ENCODE assay signal across 1 cellular context in the genomic region with DNA sequence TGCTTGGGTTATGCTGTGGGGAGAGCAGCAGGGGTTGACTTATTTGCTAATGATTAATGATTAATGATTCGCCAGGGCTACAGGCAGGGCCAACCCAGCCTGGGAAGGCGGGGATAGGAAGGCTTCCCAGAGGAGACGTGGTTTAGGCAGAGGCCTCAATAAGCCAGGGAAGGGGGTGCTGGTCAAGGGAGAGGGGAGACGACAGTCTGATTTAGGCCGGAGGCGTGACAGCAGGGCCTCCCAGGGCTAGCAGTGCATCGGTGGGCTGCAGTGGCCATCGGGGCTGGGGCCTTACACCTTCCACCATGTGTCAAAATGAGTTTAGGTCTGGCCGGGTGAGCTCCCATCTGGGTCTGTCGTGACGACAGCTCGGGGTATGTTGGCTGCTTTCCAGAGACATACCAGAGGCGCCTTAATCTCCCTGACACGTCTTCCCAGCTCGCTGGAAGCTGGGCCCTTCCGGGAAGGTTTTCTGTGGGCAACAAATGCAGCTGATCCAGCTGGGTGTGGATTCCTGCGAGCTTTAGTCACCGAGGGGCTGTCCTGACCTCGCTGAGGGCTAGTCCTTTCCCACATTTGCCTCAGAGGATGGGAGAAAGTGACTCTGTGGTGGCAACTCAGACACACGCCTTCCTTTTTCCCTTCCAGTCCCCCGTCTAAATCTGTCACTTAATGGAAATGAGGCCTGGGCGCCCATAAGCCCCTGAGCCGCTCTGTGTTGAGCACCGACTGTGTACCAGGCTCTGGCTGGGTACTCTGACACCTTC.
A peak's percentile ranks its signal among the peaks of the same experiment; 100 is the strongest.
TF ChIP-seq lines count a peak whose summit lies in the region.

No MANE protein-coding gene starts in this region.

TF ChIP-seq in K562, 482 proteins besides CTCF, POLR2A, EP300 and RAD21 (continues in another document):
- no peak for TF ChIP-seq BRCA1 (IDR thresholded peaks at IDR 0.05)
- no peak for TF ChIP-seq BRCA1 (CRISPR knock-in tag; IDR thresholded peaks at IDR 0.05)
- TF ChIP-seq NFIC (IDR thresholded peaks at IDR 0.05), result peak; percentile 90
- peak; percentile 53; the same call in 1 of the 2 replicates for TF ChIP-seq CREM (IDR thresholded peaks at IDR 0.05; ENCODE audit: low read depth)
- TF ChIP-seq MAFF (IDR thresholded peaks at IDR 0.05; ENCODE audit: low read length), result no peak
- no peak for TF ChIP-seq ARNT (IDR thresholded peaks at IDR 0.05)
- TF ChIP-seq, protein P1, sequence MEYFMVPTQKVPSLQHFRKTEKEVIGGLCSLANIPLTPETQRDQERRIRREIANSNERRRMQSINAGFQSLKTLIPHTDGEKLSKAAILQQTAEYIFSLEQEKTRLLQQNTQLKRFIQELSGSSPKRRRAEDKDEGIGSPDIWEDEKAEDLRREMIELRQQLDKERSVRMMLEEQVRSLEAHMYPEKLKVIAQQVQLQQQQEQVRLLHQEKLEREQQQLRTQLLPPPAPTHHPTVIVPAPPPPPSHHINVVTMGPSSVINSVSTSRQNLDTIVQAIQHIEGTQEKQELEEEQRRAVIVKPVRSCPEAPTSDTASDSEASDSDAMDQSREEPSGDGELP (CRISPR knock-in tag; IDR thresholded peaks at IDR 0.05; ENCODE audit: borderline replicate concordance), result peak; percentile 87
- TF ChIP-seq ZNF174 (CRISPR knock-in tag; IDR thresholded peaks at IDR 0.05), result no peak
- peak; percentile 42; the same call in 1 of the 2 replicates for TF ChIP-seq ZFX (CRISPR knock-in tag; IDR thresholded peaks at IDR 0.05)
- TF ChIP-seq ETV5 (CRISPR knock-in tag; IDR thresholded peaks at IDR 0.05; ENCODE audit: low read depth), result no peak
- TF ChIP-seq KLF16 (IDR thresholded peaks at IDR 0.05), result no peak
- TF ChIP-seq, protein P2, sequence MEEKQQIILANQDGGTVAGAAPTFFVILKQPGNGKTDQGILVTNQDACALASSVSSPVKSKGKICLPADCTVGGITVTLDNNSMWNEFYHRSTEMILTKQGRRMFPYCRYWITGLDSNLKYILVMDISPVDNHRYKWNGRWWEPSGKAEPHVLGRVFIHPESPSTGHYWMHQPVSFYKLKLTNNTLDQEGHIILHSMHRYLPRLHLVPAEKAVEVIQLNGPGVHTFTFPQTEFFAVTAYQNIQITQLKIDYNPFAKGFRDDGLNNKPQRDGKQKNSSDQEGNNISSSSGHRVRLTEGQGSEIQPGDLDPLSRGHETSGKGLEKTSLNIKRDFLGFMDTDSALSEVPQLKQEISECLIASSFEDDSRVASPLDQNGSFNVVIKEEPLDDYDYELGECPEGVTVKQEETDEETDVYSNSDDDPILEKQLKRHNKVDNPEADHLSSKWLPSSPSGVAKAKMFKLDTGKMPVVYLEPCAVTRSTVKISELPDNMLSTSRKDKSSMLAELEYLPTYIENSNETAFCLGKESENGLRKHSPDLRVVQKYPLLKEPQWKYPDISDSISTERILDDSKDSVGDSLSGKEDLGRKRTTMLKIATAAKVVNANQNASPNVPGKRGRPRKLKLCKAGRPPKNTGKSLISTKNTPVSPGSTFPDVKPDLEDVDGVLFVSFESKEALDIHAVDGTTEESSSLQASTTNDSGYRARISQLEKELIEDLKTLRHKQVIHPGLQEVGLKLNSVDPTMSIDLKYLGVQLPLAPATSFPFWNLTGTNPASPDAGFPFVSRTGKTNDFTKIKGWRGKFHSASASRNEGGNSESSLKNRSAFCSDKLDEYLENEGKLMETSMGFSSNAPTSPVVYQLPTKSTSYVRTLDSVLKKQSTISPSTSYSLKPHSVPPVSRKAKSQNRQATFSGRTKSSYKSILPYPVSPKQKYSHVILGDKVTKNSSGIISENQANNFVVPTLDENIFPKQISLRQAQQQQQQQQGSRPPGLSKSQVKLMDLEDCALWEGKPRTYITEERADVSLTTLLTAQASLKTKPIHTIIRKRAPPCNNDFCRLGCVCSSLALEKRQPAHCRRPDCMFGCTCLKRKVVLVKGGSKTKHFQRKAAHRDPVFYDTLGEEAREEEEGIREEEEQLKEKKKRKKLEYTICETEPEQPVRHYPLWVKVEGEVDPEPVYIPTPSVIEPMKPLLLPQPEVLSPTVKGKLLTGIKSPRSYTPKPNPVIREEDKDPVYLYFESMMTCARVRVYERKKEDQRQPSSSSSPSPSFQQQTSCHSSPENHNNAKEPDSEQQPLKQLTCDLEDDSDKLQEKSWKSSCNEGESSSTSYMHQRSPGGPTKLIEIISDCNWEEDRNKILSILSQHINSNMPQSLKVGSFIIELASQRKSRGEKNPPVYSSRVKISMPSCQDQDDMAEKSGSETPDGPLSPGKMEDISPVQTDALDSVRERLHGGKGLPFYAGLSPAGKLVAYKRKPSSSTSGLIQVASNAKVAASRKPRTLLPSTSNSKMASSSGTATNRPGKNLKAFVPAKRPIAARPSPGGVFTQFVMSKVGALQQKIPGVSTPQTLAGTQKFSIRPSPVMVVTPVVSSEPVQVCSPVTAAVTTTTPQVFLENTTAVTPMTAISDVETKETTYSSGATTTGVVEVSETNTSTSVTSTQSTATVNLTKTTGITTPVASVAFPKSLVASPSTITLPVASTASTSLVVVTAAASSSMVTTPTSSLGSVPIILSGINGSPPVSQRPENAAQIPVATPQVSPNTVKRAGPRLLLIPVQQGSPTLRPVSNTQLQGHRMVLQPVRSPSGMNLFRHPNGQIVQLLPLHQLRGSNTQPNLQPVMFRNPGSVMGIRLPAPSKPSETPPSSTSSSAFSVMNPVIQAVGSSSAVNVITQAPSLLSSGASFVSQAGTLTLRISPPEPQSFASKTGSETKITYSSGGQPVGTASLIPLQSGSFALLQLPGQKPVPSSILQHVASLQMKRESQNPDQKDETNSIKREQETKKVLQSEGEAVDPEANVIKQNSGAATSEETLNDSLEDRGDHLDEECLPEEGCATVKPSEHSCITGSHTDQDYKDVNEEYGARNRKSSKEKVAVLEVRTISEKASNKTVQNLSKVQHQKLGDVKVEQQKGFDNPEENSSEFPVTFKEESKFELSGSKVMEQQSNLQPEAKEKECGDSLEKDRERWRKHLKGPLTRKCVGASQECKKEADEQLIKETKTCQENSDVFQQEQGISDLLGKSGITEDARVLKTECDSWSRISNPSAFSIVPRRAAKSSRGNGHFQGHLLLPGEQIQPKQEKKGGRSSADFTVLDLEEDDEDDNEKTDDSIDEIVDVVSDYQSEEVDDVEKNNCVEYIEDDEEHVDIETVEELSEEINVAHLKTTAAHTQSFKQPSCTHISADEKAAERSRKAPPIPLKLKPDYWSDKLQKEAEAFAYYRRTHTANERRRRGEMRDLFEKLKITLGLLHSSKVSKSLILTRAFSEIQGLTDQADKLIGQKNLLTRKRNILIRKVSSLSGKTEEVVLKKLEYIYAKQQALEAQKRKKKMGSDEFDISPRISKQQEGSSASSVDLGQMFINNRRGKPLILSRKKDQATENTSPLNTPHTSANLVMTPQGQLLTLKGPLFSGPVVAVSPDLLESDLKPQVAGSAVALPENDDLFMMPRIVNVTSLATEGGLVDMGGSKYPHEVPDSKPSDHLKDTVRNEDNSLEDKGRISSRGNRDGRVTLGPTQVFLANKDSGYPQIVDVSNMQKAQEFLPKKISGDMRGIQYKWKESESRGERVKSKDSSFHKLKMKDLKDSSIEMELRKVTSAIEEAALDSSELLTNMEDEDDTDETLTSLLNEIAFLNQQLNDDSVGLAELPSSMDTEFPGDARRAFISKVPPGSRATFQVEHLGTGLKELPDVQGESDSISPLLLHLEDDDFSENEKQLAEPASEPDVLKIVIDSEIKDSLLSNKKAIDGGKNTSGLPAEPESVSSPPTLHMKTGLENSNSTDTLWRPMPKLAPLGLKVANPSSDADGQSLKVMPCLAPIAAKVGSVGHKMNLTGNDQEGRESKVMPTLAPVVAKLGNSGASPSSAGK (IDR thresholded peaks at IDR 0.05), result peak; percentile 30; the same call in 1 of the 2 replicates
- TF ChIP-seq, protein P3, sequence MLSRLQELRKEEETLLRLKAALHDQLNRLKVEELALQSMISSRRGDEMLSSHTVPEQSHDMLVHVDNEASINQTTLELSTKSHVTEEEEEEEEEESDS (CRISPR knock-in tag; IDR thresholded peaks at IDR 0.05), result no peak
- TF ChIP-seq TEAD1 (CRISPR knock-in tag; IDR thresholded peaks at IDR 0.05), result peak; percentile 28 to 60; a peak in 1 of 4 replicates
- TF ChIP-seq, protein P4, sequence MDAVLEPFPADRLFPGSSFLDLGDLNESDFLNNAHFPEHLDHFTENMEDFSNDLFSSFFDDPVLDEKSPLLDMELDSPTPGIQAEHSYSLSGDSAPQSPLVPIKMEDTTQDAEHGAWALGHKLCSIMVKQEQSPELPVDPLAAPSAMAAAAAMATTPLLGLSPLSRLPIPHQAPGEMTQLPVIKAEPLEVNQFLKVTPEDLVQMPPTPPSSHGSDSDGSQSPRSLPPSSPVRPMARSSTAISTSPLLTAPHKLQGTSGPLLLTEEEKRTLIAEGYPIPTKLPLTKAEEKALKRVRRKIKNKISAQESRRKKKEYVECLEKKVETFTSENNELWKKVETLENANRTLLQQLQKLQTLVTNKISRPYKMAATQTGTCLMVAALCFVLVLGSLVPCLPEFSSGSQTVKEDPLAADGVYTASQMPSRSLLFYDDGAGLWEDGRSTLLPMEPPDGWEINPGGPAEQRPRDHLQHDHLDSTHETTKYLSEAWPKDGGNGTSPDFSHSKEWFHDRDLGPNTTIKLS (IDR thresholded peaks at IDR 0.05; ENCODE audit: borderline replicate concordance, low read depth), result peak; percentile 32; the same call in 1 of the 2 replicates
- TF ChIP-seq ETV1 (tag; conservative IDR thresholded peaks at IDR 0.05; ENCODE audit: low read depth), result 0 out of 2 replicates have a peak, but pooled peaks have one; percentile 11
- TF ChIP-seq, protein P5, sequence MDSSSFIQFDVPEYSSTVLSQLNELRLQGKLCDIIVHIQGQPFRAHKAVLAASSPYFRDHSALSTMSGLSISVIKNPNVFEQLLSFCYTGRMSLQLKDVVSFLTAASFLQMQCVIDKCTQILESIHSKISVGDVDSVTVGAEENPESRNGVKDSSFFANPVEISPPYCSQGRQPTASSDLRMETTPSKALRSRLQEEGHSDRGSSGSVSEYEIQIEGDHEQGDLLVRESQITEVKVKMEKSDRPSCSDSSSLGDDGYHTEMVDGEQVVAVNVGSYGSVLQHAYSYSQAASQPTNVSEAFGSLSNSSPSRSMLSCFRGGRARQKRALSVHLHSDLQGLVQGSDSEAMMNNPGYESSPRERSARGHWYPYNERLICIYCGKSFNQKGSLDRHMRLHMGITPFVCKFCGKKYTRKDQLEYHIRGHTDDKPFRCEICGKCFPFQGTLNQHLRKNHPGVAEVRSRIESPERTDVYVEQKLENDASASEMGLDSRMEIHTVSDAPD (CRISPR knock-in tag; IDR thresholded peaks at IDR 0.05), result no peak
- TF ChIP-seq JUND (IDR thresholded peaks at IDR 0.05; ENCODE audit: borderline replicate concordance, low read depth, low read length), result peak; percentile 65
- TF ChIP-seq JUND (tag; IDR thresholded peaks at IDR 0.05; ENCODE audit: borderline replicate concordance, low read depth, low read length), result peak; percentile 69; the same call in 2 of the 3 replicates
- TF ChIP-seq CREBBP (IDR thresholded peaks at IDR 0.05; ENCODE audit: low read depth, low read length), result no peak
- no peak for TF ChIP-seq ZNF212 (CRISPR knock-in tag; IDR thresholded peaks at IDR 0.05)
- TF ChIP-seq, protein P6, sequence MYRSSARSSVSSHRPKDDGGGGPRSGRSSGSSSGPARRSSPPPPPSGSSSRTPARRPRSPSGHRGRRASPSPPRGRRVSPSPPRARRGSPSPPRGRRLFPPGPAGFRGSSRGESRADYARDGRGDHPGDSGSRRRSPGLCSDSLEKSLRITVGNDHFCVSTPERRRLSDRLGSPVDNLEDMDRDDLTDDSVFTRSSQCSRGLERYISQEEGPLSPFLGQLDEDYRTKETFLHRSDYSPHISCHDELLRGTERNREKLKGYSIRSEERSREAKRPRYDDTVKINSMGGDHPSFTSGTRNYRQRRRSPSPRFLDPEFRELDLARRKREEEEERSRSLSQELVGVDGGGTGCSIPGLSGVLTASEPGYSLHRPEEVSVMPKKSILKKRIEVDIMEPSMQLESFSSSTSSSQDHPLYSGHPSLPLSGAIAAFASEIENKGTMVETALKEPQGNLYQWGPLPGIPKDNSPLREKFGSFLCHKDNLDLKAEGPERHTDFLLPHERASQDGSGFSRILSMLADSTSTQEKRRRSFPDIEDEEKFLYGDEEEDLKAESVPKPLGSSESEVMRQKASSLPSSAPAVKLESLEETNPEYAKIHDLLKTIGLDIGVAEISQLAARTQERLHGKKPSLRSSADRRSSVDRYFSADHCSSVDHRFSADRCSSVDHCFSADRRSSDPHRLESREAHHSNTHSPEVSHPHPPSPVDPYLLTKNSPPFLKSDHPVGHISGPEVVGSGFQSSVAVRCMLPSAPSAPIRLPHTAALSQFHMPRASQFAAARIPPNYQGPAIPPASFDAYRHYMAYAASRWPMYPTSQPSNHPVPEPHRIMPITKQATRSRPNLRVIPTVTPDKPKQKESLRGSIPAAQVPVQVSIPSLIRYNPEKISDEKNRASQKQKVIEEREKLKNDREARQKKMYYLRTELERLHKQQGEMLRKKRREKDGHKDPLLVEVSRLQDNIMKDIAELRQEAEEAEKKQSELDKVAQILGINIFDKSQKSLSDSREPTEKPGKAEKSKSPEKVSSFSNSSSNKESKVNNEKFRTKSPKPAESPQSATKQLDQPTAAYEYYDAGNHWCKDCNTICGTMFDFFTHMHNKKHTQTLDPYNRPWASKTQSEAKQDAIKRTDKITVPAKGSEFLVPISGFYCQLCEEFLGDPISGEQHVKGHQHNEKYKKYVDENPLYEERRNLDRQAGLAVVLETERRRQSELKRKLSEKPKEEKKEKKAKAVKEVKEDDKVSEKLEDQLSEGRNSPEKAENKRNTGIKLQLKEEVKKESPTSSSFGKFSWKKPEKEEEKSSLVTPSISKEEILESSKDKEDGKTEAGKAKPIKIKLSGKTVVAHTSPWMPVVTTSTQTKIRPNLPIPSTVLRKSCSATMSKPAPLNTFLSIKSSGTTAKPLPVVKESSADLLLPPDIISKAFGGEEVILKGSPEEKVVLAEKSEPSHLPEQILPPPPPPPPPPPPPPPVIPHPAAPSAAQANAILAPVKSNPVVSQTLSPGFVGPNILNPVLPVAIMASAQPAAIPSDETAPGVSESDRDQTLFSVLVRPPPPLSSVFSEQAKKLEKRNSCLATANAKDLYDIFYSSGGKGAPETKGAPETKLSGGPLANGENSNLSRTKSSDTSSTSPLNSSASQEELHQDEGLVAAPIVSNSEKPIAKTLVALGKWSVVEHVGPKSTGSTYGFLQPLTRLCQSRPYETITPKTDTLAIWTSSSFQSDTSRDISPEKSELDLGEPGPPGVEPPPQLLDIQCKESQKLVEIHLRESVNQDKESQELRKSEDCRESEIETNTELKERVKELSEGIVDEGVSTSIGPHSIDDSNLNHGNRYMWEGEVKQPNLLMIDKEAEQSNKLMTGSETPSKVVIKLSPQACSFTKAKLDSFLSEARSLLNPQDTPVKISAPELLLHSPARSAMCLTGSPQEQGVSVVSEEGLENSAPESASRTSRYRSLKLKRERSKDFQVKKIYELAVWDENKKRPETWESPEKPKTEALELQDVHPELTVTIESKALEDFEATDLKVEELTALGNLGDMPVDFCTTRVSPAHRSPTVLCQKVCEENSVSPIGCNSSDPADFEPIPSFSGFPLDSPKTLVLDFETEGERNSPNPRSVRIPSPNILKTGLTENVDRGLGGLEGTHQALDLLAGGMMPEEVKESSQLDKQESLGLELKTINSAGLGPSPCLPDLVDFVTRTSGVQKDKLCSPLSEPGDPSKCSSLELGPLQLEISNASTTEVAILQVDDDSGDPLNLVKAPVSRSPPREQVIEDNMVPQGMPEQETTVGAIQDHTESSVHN (IDR thresholded peaks at IDR 0.05; ENCODE audit: borderline replicate concordance in 1 of 2, low read depth in 1 of 2), result peak in 1 of 2 experiments; percentile 55; a peak in 1 of 4 replicates
- no peak; the same call in 1 of the 2 replicates for TF ChIP-seq ATF7 (IDR thresholded peaks at IDR 0.05)
